1 cellular context compared by ENCODE assay signal in the genomic region with DNA sequence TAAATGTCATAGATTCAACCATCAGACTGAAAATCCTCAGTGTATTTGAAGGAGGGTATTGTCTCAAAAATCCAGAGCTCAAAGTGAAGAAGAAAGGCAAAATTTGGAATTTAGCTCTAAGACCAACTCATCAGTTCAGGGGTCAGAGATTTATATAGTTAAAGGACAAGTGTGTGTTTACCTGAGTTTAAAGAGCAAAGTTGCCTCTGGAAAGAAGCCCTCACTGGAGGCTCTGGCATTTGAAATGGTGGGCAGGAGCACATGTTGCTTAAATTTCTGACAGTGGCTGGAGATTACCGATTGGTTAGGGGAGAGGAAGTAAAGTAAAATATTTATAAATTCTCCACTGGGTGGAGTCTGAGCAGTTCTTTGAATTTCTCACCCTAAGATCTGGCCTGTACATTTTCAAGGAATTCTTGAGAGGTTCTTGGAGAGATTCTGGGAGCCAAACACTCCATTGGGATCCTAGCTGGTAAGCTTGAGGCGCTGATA.
TF ChIP-seq lines count a peak whose summit lies in the region.

TSS of gene KYNU (plus strand) at position 400 of the 492 bp plus-strand sequence. CDS start 7,704 bp downstream, outside the sequence.

TF ChIP-seq in HepG2, 621 proteins besides CTCF, POLR2A, EP300 and RAD21 (continued from another document and continues in another):
- TF ChIP-seq ZNF280D (CRISPR knock-in tag; IDR thresholded peaks at IDR 0.05) (peak; percentile 62; the same call in 1 of the 2 replicates), EHMT2 (IDR thresholded peaks at IDR 0.05; ENCODE audit: borderline replicate concordance, low read depth, low read length) (0 out of 2 replicates have a peak, but pooled peaks have one; percentile 43), RERE (CRISPR knock-in tag; IDR thresholded peaks at IDR 0.05; ENCODE audit: low read depth) (no peak; the same call in 1 of the 2 replicates), KAT8 (CRISPR knock-in tag; IDR thresholded peaks at IDR 0.05) (peak; percentile 77), GFI1 (CRISPR knock-in tag; IDR thresholded peaks at IDR 0.05; ENCODE audit: borderline replicate concordance) (peak; percentile 73), NFIB (CRISPR knock-in tag; IDR thresholded peaks at IDR 0.05; ENCODE audit: borderline replicate concordance) (no peak), ZNF331 (CRISPR knock-in tag; IDR thresholded peaks at IDR 0.05) (peak; percentile 44; the same call in 1 of the 2 replicates), ARNT2 (CRISPR knock-in tag; IDR thresholded peaks at IDR 0.05; ENCODE audit: low read depth) (no peak), POLR2G (IDR thresholded peaks at IDR 0.05; ENCODE audit: low read depth, low read length) (peak; percentile 73), ZNF383 (CRISPR knock-in tag; IDR thresholded peaks at IDR 0.05; ENCODE audit: borderline replicate concordance) (no peak), RFXANK (CRISPR knock-in tag; IDR thresholded peaks at IDR 0.05) (no peak), ZNF652 (CRISPR knock-in tag; IDR thresholded peaks at IDR 0.05; ENCODE audit: borderline replicate concordance, low read depth) (peak; percentile 70), ZNF160 (CRISPR knock-in tag; IDR thresholded peaks at IDR 0.05) (no peak), MEIS1 (CRISPR knock-in tag; IDR thresholded peaks at IDR 0.05; ENCODE audit: borderline replicate concordance) (0 out of 2 replicates have a peak, but pooled peaks have one; percentile 52), ZBTB3 (CRISPR knock-in tag; IDR thresholded peaks at IDR 0.05; ENCODE audit: borderline replicate concordance, low read depth) (no peak), ZBTB43 (CRISPR knock-in tag; conservative IDR thresholded peaks at IDR 0.05) (no peak), ZFP36 (IDR thresholded peaks at IDR 0.05; ENCODE audit: borderline replicate concordance, low read depth, low read length, partially characterized antibody) (no peak), ZSCAN22 (CRISPR knock-in tag; IDR thresholded peaks at IDR 0.05) (no peak), ZNF577 (CRISPR knock-in tag; IDR thresholded peaks at IDR 0.05; ENCODE audit: borderline replicate concordance, low read depth) (no peak), ELF3 (CRISPR knock-in tag; IDR thresholded peaks at IDR 0.05) (peak; percentile 85), ZNF775 (CRISPR knock-in tag; IDR thresholded peaks at IDR 0.05; ENCODE audit: borderline replicate concordance) (0 out of 2 replicates have a peak, but pooled peaks have one; percentile 50), ZNF496 (CRISPR knock-in tag; IDR thresholded peaks at IDR 0.05; ENCODE audit: insufficient replicate concordance) (no peak), ZNF891 (CRISPR knock-in tag; IDR thresholded peaks at IDR 0.05) (no peak), ZNF547 (CRISPR knock-in tag; IDR thresholded peaks at IDR 0.05) (no peak), NFYB (CRISPR knock-in tag; IDR thresholded peaks at IDR 0.05) (peak; percentile 48), YEATS4 (CRISPR knock-in tag; IDR thresholded peaks at IDR 0.05; ENCODE audit: borderline replicate concordance) (peak; percentile 70; the same call in 1 of the 2 replicates), GRHL1 (CRISPR knock-in tag; conservative IDR thresholded peaks at IDR 0.05) (no peak), TBX2 (CRISPR knock-in tag; IDR thresholded peaks at IDR 0.05; ENCODE audit: borderline replicate concordance) (0 out of 2 replicates have a peak, but pooled peaks have one; percentile 28), TP53 (CRISPR knock-in tag; conservative IDR thresholded peaks at IDR 0.05) (0 out of 2 replicates have a peak, but pooled peaks have one; percentile 48), ZNF740 (CRISPR knock-in tag; IDR thresholded peaks at IDR 0.05) (no peak), HDAC2 (CRISPR knock-in tag; IDR thresholded peaks at IDR 0.05) (peak; percentile 61), GATAD2A (CRISPR knock-in tag; IDR thresholded peaks at IDR 0.05) (peak; percentile 88)
- TF ChIP-seq, protein P1, sequence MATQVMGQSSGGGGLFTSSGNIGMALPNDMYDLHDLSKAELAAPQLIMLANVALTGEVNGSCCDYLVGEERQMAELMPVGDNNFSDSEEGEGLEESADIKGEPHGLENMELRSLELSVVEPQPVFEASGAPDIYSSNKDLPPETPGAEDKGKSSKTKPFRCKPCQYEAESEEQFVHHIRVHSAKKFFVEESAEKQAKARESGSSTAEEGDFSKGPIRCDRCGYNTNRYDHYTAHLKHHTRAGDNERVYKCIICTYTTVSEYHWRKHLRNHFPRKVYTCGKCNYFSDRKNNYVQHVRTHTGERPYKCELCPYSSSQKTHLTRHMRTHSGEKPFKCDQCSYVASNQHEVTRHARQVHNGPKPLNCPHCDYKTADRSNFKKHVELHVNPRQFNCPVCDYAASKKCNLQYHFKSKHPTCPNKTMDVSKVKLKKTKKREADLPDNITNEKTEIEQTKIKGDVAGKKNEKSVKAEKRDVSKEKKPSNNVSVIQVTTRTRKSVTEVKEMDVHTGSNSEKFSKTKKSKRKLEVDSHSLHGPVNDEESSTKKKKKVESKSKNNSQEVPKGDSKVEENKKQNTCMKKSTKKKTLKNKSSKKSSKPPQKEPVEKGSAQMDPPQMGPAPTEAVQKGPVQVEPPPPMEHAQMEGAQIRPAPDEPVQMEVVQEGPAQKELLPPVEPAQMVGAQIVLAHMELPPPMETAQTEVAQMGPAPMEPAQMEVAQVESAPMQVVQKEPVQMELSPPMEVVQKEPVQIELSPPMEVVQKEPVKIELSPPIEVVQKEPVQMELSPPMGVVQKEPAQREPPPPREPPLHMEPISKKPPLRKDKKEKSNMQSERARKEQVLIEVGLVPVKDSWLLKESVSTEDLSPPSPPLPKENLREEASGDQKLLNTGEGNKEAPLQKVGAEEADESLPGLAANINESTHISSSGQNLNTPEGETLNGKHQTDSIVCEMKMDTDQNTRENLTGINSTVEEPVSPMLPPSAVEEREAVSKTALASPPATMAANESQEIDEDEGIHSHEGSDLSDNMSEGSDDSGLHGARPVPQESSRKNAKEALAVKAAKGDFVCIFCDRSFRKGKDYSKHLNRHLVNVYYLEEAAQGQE (IDR thresholded peaks at IDR 0.05; ENCODE audit: borderline replicate concordance in 1 of 2, low read depth in 1 of 2, low read length in 2 of 2): peak in 1 of 2 experiments; percentile 58; a peak in 1 of 4 replicates
- TF ChIP-seq, protein P2, sequence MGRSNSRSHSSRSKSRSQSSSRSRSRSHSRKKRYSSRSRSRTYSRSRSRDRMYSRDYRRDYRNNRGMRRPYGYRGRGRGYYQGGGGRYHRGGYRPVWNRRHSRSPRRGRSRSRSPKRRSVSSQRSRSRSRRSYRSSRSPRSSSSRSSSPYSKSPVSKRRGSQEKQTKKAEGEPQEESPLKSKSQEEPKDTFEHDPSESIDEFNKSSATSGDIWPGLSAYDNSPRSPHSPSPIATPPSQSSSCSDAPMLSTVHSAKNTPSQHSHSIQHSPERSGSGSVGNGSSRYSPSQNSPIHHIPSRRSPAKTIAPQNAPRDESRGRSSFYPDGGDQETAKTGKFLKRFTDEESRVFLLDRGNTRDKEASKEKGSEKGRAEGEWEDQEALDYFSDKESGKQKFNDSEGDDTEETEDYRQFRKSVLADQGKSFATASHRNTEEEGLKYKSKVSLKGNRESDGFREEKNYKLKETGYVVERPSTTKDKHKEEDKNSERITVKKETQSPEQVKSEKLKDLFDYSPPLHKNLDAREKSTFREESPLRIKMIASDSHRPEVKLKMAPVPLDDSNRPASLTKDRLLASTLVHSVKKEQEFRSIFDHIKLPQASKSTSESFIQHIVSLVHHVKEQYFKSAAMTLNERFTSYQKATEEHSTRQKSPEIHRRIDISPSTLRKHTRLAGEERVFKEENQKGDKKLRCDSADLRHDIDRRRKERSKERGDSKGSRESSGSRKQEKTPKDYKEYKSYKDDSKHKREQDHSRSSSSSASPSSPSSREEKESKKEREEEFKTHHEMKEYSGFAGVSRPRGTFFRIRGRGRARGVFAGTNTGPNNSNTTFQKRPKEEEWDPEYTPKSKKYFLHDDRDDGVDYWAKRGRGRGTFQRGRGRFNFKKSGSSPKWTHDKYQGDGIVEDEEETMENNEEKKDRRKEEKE (IDR thresholded peaks at IDR 0.05): no peak
- TF ChIP-seq, protein P3, sequence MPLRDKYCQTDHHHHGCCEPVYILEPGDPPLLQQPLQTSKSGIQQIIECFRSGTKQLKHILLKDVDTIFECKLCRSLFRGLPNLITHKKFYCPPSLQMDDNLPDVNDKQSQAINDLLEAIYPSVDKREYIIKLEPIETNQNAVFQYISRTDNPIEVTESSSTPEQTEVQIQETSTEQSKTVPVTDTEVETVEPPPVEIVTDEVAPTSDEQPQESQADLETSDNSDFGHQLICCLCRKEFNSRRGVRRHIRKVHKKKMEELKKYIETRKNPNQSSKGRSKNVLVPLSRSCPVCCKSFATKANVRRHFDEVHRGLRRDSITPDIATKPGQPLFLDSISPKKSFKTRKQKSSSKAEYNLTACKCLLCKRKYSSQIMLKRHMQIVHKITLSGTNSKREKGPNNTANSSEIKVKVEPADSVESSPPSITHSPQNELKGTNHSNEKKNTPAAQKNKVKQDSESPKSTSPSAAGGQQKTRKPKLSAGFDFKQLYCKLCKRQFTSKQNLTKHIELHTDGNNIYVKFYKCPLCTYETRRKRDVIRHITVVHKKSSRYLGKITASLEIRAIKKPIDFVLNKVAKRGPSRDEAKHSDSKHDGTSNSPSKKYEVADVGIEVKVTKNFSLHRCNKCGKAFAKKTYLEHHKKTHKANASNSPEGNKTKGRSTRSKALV (CRISPR knock-in tag; IDR thresholded peaks at IDR 0.05): no peak
